8 cellular contexts compared by ENCODE assay signal in the genomic region with DNA sequence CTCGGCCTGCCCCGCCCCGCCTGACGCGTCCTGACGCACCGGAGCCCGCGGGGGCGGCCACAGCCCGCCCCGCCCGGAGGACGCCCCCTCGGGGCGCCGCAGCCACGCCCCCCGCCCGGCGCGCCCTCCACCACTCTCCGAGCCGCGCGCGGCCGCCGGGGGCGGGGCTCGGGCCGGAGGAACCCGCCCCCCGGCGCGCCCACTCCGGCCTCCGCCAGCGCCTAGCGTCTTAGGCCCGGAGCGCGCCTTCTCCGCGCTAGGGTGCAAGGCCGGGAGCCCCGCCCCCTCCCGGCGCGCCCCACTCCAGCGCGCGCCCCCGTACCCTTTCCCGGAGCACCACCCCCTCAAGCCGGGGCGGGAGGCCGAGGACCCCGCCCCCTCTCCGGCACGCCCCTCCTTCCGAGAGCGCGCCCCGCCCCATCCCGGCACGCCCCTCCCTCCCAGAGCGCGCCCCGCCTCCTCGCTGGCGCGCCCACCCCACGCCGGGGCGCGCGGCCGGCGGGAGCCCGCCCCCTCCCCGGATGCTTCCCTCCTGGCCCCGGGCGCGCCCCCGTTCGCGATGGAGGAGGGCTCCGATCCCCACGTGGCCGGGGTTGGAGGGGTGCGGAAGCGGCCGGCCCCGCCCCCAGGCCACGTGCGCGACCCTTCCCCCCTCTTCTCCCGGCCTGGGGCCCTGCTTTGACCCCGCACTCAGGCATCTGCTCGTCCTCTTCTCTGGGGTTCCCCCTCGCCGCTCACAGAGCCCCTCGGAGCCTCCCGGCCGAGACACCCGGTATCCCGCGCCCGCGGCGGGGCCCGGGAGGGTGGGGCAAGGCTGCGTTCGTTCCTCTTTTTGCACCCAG. TPM values are rescaled to one million over a fixed set of nuclear protein-coding genes. Genes with fewer than 3 reads are reported as not detected.
DNase-seq lines count a peak whose midpoint lies in the region; ATAC-seq and TF ChIP-seq lines count a peak whose summit lies in the region.

No MANE protein-coding gene starts in this region.

- TF ChIP-seq POLR2A in adrenal gland (IDR thresholded peaks at IDR 0.05) (peak in 1 of 2 donors; percentile 1), prostate gland (IDR thresholded peaks at IDR 0.05) (peak; percentile 33)

- DNase-seq in GM12865 (ENCODE audit: low read depth) (peak; percentile 97), NCI-H1105 treated with DMSO at 0.1 percent for 48 hours (lab: John Stamatoyannopoulos, UW) (peak; percentile 89), T-cell (peak; percentile 86 to 95 (median 90)), adrenal gland (peak; percentile 88 to 93 (median 92)), left ventricle myocardium inferior (peak; percentile 91), prostate gland (ENCODE audit: low spot score) (peak; percentile 89), ureter (ENCODE audit: low spot score) (peak; percentile 92)

- 0% methylated on average over 82 to 102 of the region's 115 CpGs; no CpG with 5 or more reads in 2 of the 4 donors for WGBS in adrenal gland, 4 donors
- WGBS in prostate gland, result 2% methylated on average over 30 of the region's 115 CpGs

- peaks cover 25 to 42% (median 41%) of the 10 kb centered on the region in 3 donors for H3K4me1 Mint-ChIP-seq in T-cell

- H3K4me3 Mint-ChIP-seq in T-cell, result peak overlapping the region; percentile 70 to 74 (median 70)

- no peaks in the 10 kb centered on the region for H3K9me3 Mint-ChIP-seq in T-cell

- H3K4me3 ChIP-seq in GM12865 (ENCODE audit: low read depth, low read length) (peak overlapping the region; percentile 82), adrenal gland (peak overlapping the region; percentile 46 to 86 (median 68)), left ventricle myocardium inferior (peak overlapping the region; percentile 96), prostate gland (peak overlapping the region; percentile 66 to 67)

- peak overlapping the region; percentile 67 to 76 for H3K27ac Mint-ChIP-seq in T-cell

- intact Hi-C loops in adrenal gland (cut with DNase I) (loop anchor here in 1 of 2 donors (10.0 kb wide), 1 partner anchor 61 kb away; no protein-coding TSS in a partner anchor), left ventricle myocardium inferior (cut with micrococcal nuclease) (no loop called here), prostate gland (cut with DNase I) (no loop called here)

- H3K9me3 ChIP-seq in adrenal gland (replicated peaks in 1 of 3), result no peaks in the 10 kb centered on the region
- no peaks in the 10 kb centered on the region for H3K9me3 ChIP-seq in left ventricle myocardium inferior (replicated peaks)
- H3K9me3 ChIP-seq in prostate gland, result no peaks in the 10 kb centered on the region

- H3K36me3 Mint-ChIP-seq in T-cell, result no peaks in the 10 kb centered on the region

- H3K27me3 ChIP-seq in adrenal gland (no peaks in the 10 kb centered on the region), left ventricle myocardium inferior (ENCODE audit: low read depth) (no peaks in the 10 kb centered on the region), prostate gland (replicated peaks; ENCODE audit: insufficient read depth) (no peaks in the 10 kb centered on the region)

- CTCF ChIA-PET in T-cell (lab: Charles Lee), result interaction anchor here in 1 of 2 donors (0.6 to 0.9 kb wide), 2 partner anchors 11 to 27 kb away, joined by 4 read pairs; no protein-coding TSS in a partner anchor

- ATAC-seq in HG02642 (IDR thresholded peaks at IDR 0.05; ENCODE audit: poor library complexity, unreplicated experiment) (peak; percentile 64), T-cell (replicated peaks in 1 of 4) (peak; percentile 72 to 75 (median 74))

- POLR2A ChIA-PET in T-cell (lab: Charles Lee), result interaction anchor here in 1 of 2 donors (0.5 to 1.0 kb wide), 2 partner anchors 11 to 1567 kb away, joined by 3 to 8 read pairs; no protein-coding TSS in a partner anchor

- H3K27ac ChIP-seq in adrenal gland (peak overlapping the region; percentile 81 to 92 (median 87)), left ventricle myocardium inferior (replicated peaks) (peak overlapping the region; percentile 95), prostate gland (peak overlapping the region; percentile 81 to 89)

- H3K36me3 ChIP-seq in adrenal gland (replicated peaks in 1 of 2), result no peaks in the 10 kb centered on the region
- H3K36me3 ChIP-seq in left ventricle myocardium inferior, result no peaks in the 10 kb centered on the region
- H3K36me3 ChIP-seq in prostate gland, result no peaks in the 10 kb centered on the region

- H3K27me3 Mint-ChIP-seq in T-cell, result no peaks in the 10 kb centered on the region

- H3K4me1 ChIP-seq in adrenal gland (replicated peaks in 1 of 2) (peaks cover 21 to 31% of the 10 kb centered on the region in 2 donors), left ventricle myocardium inferior (peaks cover 50% of the 10 kb centered on the region), prostate gland (replicated peaks) (peaks cover 13% of the 10 kb centered on the region)

- TF ChIP-seq CTCF in GM12865 (IDR thresholded peaks at IDR 0.05; ENCODE audit: insufficient read depth, low read depth, low read length, missing control alignments) (no peak), adrenal gland (IDR thresholded peaks at IDR 0.05) (no peak), left ventricle myocardium inferior (IDR thresholded peaks at IDR 0.05; ENCODE audit: borderline replicate concordance) (no peak), prostate gland (IDR thresholded peaks at IDR 0.05) (no peak)

RNA-seq across cellular contexts. Expression of a gene that starts 0.5 kb away (rescaled TPM):
- total RNA-seq in T-cell (10 to 100 TPM; 29.8 to 61.4 (median 32.7) TPM), adrenal gland (10 to 100 TPM in 7 of 8 donors, 1 to 10 TPM in 1; 7.1 to 28.1 (median 18.3) TPM), left ventricle myocardium inferior (6.4 TPM), prostate gland (10 to 100 TPM in 1 of 2 donors, 1 to 10 TPM in 1; 8.4 to 22.8 TPM), ureter (14.8 TPM)
- 10 to 100 TPM in 1 of 3 donors, 1 to 10 TPM in 2; 2.0 to 12.9 (median 6.9) TPM for polyA plus RNA-seq in adrenal gland

RNA-seq across cellular contexts. Expression of a gene that starts 15.6 kb away (rescaled TPM):
- total RNA-seq in T-cell, result 10 to 100 TPM; 68.4 to 97.5 (median 78.7) TPM
- 10 to 100 TPM; 14.4 to 98.8 (median 44.5) TPM for total RNA-seq in adrenal gland
- 100 to 1,000 TPM in 2 of 3 donors, 10 to 100 TPM in 1; 18.4 to 155 (median 150) TPM for polyA plus RNA-seq in adrenal gland
- total RNA-seq in left ventricle myocardium inferior, result 17.7 TPM
- 10 to 100 TPM; 29.8 to 59.1 TPM for total RNA-seq in prostate gland
- 39.3 TPM for total RNA-seq in ureter

RNA-seq across cellular contexts. Expression of a gene that starts 21.4 kb away (rescaled TPM):
- total RNA-seq in T-cell (100 to 1,000 TPM; 136 to 185 (median 151) TPM), adrenal gland (100 to 1,000 TPM in 4 of 8 donors, 10 to 100 TPM in 4; 60.1 to 145 (median 99.4) TPM), left ventricle myocardium inferior (55.6 TPM), prostate gland (100 to 1,000 TPM; 131 to 146 TPM), ureter (58.1 TPM)
- polyA plus RNA-seq in adrenal gland, result 100 to 1,000 TPM in 2 of 3 donors, 1 to 10 TPM in 1; 2.5 to 235 (median 195) TPM

RNA-seq across cellular contexts. Expression of a gene that starts 41.3 kb away (rescaled TPM):
- total RNA-seq in T-cell (10 to 100 TPM in 1 of 5 donors, 1 to 10 TPM in 4; 6.0 to 16.1 (median 7.7) TPM), adrenal gland (10 to 100 TPM in 3 of 8 donors, 1 to 10 TPM in 5; 4.7 to 29.6 (median 9.2) TPM), left ventricle myocardium inferior (1.8 TPM), prostate gland (10 to 100 TPM; 17.3 to 25.1 TPM), ureter (4.1 TPM)
- polyA plus RNA-seq in adrenal gland, result 1 to 10 TPM in 2 of 3 donors, not detected in 1; 8.1 to 8.3 TPM

RNA-seq across cellular contexts. Expression of a gene that starts 41.3 kb away (rescaled TPM):
- total RNA-seq in T-cell (10 to 100 TPM; 24.8 to 49.2 (median 27.5) TPM), adrenal gland (100 to 1,000 TPM in 3 of 8 donors, 10 to 100 TPM in 5; 47.8 to 192 (median 84.8) TPM), left ventricle myocardium inferior (16.2 TPM), prostate gland (100 to 1,000 TPM; 161 to 248 TPM), ureter (82.3 TPM)
- 10 to 100 TPM; 13.5 to 43.8 (median 22.7) TPM for polyA plus RNA-seq in adrenal gland

Comparison
In these comparisons a context has a peak if more than half of its experiments do, and no peak if none do; other contexts are left out.
1. Peak in every context shown above with its lines: DNase-seq, ATAC-seq, H3K4me3 ChIP-seq and H3K27ac ChIP-seq.